ENCODE assay signal across 11 cellular contexts in the genomic region with DNA sequence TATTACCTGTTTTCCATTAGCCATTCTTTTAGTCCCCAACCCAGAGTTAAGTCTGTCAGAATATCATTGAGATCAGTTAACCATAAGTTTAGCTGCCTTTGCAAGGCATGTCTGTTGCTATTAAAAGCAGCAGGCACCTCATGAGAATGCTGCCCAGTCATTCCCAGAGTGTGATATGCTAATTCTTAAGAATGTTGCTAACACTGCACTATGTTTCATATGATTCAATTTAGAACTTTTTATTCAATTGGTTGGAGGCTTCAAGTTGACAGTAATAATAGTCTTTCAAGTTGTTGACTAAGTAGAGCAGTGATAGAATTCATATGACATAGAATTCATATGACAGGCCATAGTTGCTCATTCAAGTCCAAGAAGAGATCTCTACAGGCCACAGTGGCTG.
DNase-seq lines count a peak whose midpoint lies in the region; ATAC-seq and TF ChIP-seq lines count a peak whose summit lies in the region.
"Had no signal": no experiment of that assay in that cellular context is flagged by ENCODE, and none has a peak within 500 bp of the region (broad histone marks: within the 10 kb centered on the region; RNA-seq: fewer than 3 reads in every experiment).

No MANE protein-coding gene starts in this region.

- H3K79me2 ChIP-seq in smooth muscle cell (ENCODE audit: low read depth) = no peaks in the 10 kb centered on the region

- H3F3A ChIP-seq in smooth muscle cell (ENCODE audit: low read depth) = peaks cover 7% of the 10 kb centered on the region

- no peaks in the 10 kb centered on the region for H3K36me3 ChIP-seq in smooth muscle cell (ENCODE audit: low read depth)
- H3K36me3 ChIP-seq: colonic mucosa had no signal

- peak overlapping the region; percentile 11 for H2AFZ ChIP-seq in smooth muscle cell (ENCODE audit: low read depth)

- intact Hi-C loops in activated CD4-positive, alpha-beta T cell treated with anti-CD3 and anti-CD28 coated beads, Interleukin-2, amount 10 ng/mL, durations not matched to agents 24 days and 14 days (cut with micrococcal nuclease) = loop anchor here (1.0 kb wide), 2 partner anchors 27 to 243 kb away; no protein-coding TSS in a partner anchor

- ATAC-seq in HG02798 (IDR thresholded peaks at IDR 0.05; ENCODE audit: poor library complexity, unreplicated experiment) (peak; percentile 71), GM21723 (IDR thresholded peaks at IDR 0.05; ENCODE audit: unreplicated experiment) (no peak)
- ATAC-seq in activated naive CD4-positive, alpha-beta T cell treated with anti-CD3 and anti-CD28 coated beads, Interleukin-2, amount 50 U/mL, for 72 hours = peak; percentile 94 to 96

- H3K4me3 Mint-ChIP-seq in activated CD4-positive, alpha-beta T cell treated with anti-CD3 and anti-CD28 coated beads, Interleukin-2, amount 10 ng/mL, durations not matched to agents 24 days and 14 days = no peak overlapping the region

- TF ChIP-seq CTCF in smooth muscle cell (IDR thresholded peaks at IDR 0.05; ENCODE audit: borderline replicate concordance, insufficient read depth, poor library complexity, severe bottlenecking) = no peak

- H3K9ac ChIP-seq in smooth muscle cell (ENCODE audit: low read depth) = peak overlapping the region; percentile 69

- H3K27ac ChIP-seq in smooth muscle cell (ENCODE audit: low read depth) = peak overlapping the region; percentile 93
- H3K27ac ChIP-seq: colonic mucosa had no signal

- no peaks in the 10 kb centered on the region for H3K27me3 ChIP-seq in smooth muscle cell (ENCODE audit: low read depth)
- H3K27me3 ChIP-seq: colonic mucosa had no signal

- no peak for DNase-seq in activated CD4-positive, alpha-beta T cell treated with anti-CD3 and anti-CD28 coated beads, Interleukin-2, amount 10 ng/mL, durations not matched to agents 24 days and 14 days
- DNase-seq in activated CD4-positive, alpha-beta T cell treated with anti-CD3 and anti-CD28 coated beads for 1 hour = no peak
- peak in 1 of 2 donors; percentile 48 for DNase-seq in activated naive CD4-positive, alpha-beta T cell treated with anti-CD3 and anti-CD28 coated beads, Interleukin-2, amount 50 U/mL, for 72 hours (ENCODE audit: low spot score in 2 of 2)
- DNase-seq in smooth muscle cell (lab: John Stamatoyannopoulos, UW; ENCODE audit: unreplicated experiment) = no peak
- DNase-seq in GF-D8 (lab: John Stamatoyannopoulos, UW) = no peak
- DNase-seq in superior temporal gyrus (ENCODE audit: extremely low spot score) = no peak
- DNase-seq: activated CD4-positive, alpha-beta T cell treated with anti-CD3 and anti-CD28 coated beads, Interleukin-2, amount 50 U/mL, for 4 hours; colonic mucosa; NCI-H146 had no signal

- H3K4me2 ChIP-seq in smooth muscle cell = peak overlapping the region; percentile 77

- H3K4me1 Mint-ChIP-seq in activated CD4-positive, alpha-beta T cell treated with anti-CD3 and anti-CD28 coated beads, Interleukin-2, amount 10 ng/mL, durations not matched to agents 24 days and 14 days = peaks cover 14% of the 10 kb centered on the region

- no peak overlapping the region for H3K4me3 ChIP-seq in smooth muscle cell
- H3K4me3 ChIP-seq: colonic mucosa had no signal

- H4K20me1 ChIP-seq in smooth muscle cell (ENCODE audit: low read depth) = no peaks in the 10 kb centered on the region

- no peaks in the 10 kb centered on the region for H3K9me3 ChIP-seq in smooth muscle cell (replicated peaks; ENCODE audit: low read depth)
- H3K9me3 ChIP-seq: colonic mucosa had no signal

- peaks cover 18% of the 10 kb centered on the region for H3K9me3 Mint-ChIP-seq in activated CD4-positive, alpha-beta T cell treated with anti-CD3 and anti-CD28 coated beads, Interleukin-2, amount 10 ng/mL, durations not matched to agents 24 days and 14 days
- peaks cover 3 to 7% of the 10 kb centered on the region in 2 donors for H3K9me3 Mint-ChIP-seq in activated naive CD4-positive, alpha-beta T cell treated with anti-CD3 and anti-CD28 coated beads, Interleukin-2, amount 50 U/mL, for 72 hours

- peaks cover 35% of the 10 kb centered on the region for H3K36me3 Mint-ChIP-seq in activated CD4-positive, alpha-beta T cell treated with anti-CD3 and anti-CD28 coated beads, Interleukin-2, amount 10 ng/mL, durations not matched to agents 24 days and 14 days (ENCODE audit: low read depth)
- H3K36me3 Mint-ChIP-seq in activated naive CD4-positive, alpha-beta T cell treated with anti-CD3 and anti-CD28 coated beads, Interleukin-2, amount 50 U/mL, for 72 hours = peaks cover 6 to 25% of the 10 kb centered on the region in 2 donors

- no peaks in the 10 kb centered on the region for H3K27me3 Mint-ChIP-seq in activated CD4-positive, alpha-beta T cell treated with anti-CD3 and anti-CD28 coated beads, Interleukin-2, amount 10 ng/mL, durations not matched to agents 24 days and 14 days

- H3K4me1 ChIP-seq in smooth muscle cell (ENCODE audit: low read depth) = peaks cover 16% of the 10 kb centered on the region
- H3K4me1 ChIP-seq: colonic mucosa had no signal

- peak overlapping the region; percentile 82 for H3K27ac Mint-ChIP-seq in activated CD4-positive, alpha-beta T cell treated with anti-CD3 and anti-CD28 coated beads, Interleukin-2, amount 10 ng/mL, durations not matched to agents 24 days and 14 days
- peak overlapping the region in 1 of 2 donors; percentile 92 for H3K27ac Mint-ChIP-seq in activated naive CD4-positive, alpha-beta T cell treated with anti-CD3 and anti-CD28 coated beads, Interleukin-2, amount 50 U/mL, for 72 hours
